ENCODE assay signal across 16 cellular contexts in the genomic region with DNA sequence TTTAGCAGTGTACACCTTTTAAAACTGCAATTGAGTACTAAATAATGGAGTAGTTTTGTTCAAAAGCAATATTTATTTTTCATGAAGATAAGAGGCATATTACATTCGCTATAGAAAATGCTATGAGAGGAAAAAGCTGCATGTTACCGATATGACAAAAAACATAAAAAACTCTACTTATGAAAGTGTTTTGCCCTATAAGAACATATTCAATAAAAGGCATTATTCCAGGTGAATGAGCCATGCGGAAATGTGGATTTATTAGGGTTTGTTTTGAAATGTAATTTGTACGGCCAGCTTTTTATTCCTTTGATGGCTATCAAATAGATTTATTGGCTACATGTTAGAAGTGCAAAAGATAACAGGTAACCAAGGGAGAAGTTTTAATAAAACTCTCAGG.
DNase-seq lines count a peak whose midpoint lies in the region; ATAC-seq and TF ChIP-seq lines count a peak whose summit lies in the region.
"Had no signal": no experiment of that assay in that cellular context is flagged by ENCODE, and none has a peak within 500 bp of the region (broad histone marks: within the 10 kb centered on the region; RNA-seq: fewer than 3 reads in every experiment).

No MANE protein-coding gene starts in this region.

- H3K27ac Mint-ChIP-seq in CD14-positive monocyte = peak overlapping the region in 5 of 7 donors; percentile 13 to 68 (median 63)
- H3K27ac Mint-ChIP-seq in natural killer cell treated with Interleukin-12 subunit alpha and Interleukin-12 subunit beta and Interleukin-15 and Interleukin-18, amount 100 ng/mL, for 72 hours = peak overlapping the region; percentile 86 to 93
- H3K27ac Mint-ChIP-seq: CD4-positive, alpha-beta memory T cell; GM23338 had no signal

- no peak overlapping the region for H2AFZ ChIP-seq in Karpas-422 (ENCODE audit: low read length)
- H2AFZ ChIP-seq: GM23338 had no signal

- H3K9ac ChIP-seq in Karpas-422 (ENCODE audit: low read length) = peak overlapping the region; percentile 60

- peaks cover 0 to 2% of the 10 kb centered on the region in 2 donors for H3K36me3 Mint-ChIP-seq in CD14-positive monocyte
- peaks cover 8% of the 10 kb centered on the region for H3K36me3 Mint-ChIP-seq in natural killer cell treated with Interleukin-12 subunit alpha and Interleukin-12 subunit beta and Interleukin-15 and Interleukin-18, amount 100 ng/mL, for 72 hours
- H3K36me3 Mint-ChIP-seq: CD4-positive, alpha-beta memory T cell had no signal

- H3K27ac ChIP-seq in Karpas-422 (ENCODE audit: low read length) = peak overlapping the region; percentile 92
- peak overlapping the region; percentile 55 for H3K27ac ChIP-seq in caudate nucleus (ENCODE audit: low read depth, low read length)

- no peak for TF ChIP-seq CTCF in CD14-positive monocyte (IDR thresholded peaks at IDR 0.05)

- H3K4me2 ChIP-seq in Karpas-422 (ENCODE audit: low read depth, low read length, poor library complexity, severe bottlenecking) = peak overlapping the region; percentile 69
- H3K4me2 ChIP-seq: GM23338 had no signal

- DNase-seq in CD14-positive monocyte (ENCODE audit: low spot score) = no peak
- no peak for DNase-seq in Karpas-422
- DNase-seq in caudate nucleus (lab: John Stamatoyannopoulos, UW) = no peak
- DNase-seq in natural killer cell treated with Interleukin-12 subunit alpha and Interleukin-12 subunit beta and Interleukin-15 and Interleukin-18, amount 100 ng/mL, for 72 hours (ENCODE audit: low spot score) = no peak
- DNase-seq in kidney tubule cell (ENCODE audit: low spot score) = no peak
- no peak for DNase-seq in activated CD4-positive, CD25-positive, alpha-beta regulatory T cell (lab: John Stamatoyannopoulos, UW)
- DNase-seq in NCI-H2227 treated with DMSO at 0.1 percent for 48 hours (lab: John Stamatoyannopoulos, UW) = no peak
- DNase-seq: ACHN; Calu3; CD4-positive, alpha-beta memory T cell; NCI-H1436 treated with DMSO at 0.1 percent for 48 hours; NCI-H2081; NCI-H510A treated with DMSO at 0.1 percent for 48 hours; Peyer's patch; Right ventricle myocardium superior had no signal

- ATAC-seq in natural killer cell treated with Interleukin-12 subunit alpha and Interleukin-12 subunit beta and Interleukin-15 and Interleukin-18, amount 100 ng/mL, for 72 hours = no peak
- ATAC-seq: GM23338 had no signal

- peak overlapping the region; percentile 26 for H3K4me3 ChIP-seq in Karpas-422 (ENCODE audit: low read length)
- H3K4me3 ChIP-seq: GM23338, Peyer's patch had no signal

- H3K36me3 ChIP-seq in Karpas-422 (ENCODE audit: insufficient read depth, low read length) = peaks cover 28% of the 10 kb centered on the region
- H3K36me3 ChIP-seq: Peyer's patch had no signal

- H3K4me1 ChIP-seq in Karpas-422 (ENCODE audit: low read length) = peaks cover 77% of the 10 kb centered on the region
- H3K4me1 ChIP-seq: Peyer's patch had no signal

- H3K4me3 Mint-ChIP-seq in CD14-positive monocyte = no peak overlapping the region
- H3K4me3 Mint-ChIP-seq in natural killer cell treated with Interleukin-12 subunit alpha and Interleukin-12 subunit beta and Interleukin-15 and Interleukin-18, amount 100 ng/mL, for 72 hours = peak overlapping the region; percentile 77
- H3K4me3 Mint-ChIP-seq: CD4-positive, alpha-beta memory T cell; GM23338 had no signal

- peaks cover 27% of the 10 kb centered on the region for H3K4me1 Mint-ChIP-seq in CD14-positive monocyte
- H3K4me1 Mint-ChIP-seq in natural killer cell treated with Interleukin-12 subunit alpha and Interleukin-12 subunit beta and Interleukin-15 and Interleukin-18, amount 100 ng/mL, for 72 hours (ENCODE audit: low read depth in 2 of 2) = peaks cover 16% of the 10 kb centered on the region in 2 donors
- H3K4me1 Mint-ChIP-seq: GM23338 had no signal

- H3K9me3 Mint-ChIP-seq in CD14-positive monocyte = peaks cover 5 to 19% (median 9%) of the 10 kb centered on the region in 7 donors
- peaks cover 2% of the 10 kb centered on the region for H3K9me3 Mint-ChIP-seq in natural killer cell treated with Interleukin-12 subunit alpha and Interleukin-12 subunit beta and Interleukin-15 and Interleukin-18, amount 100 ng/mL, for 72 hours
- H3K9me3 Mint-ChIP-seq: GM23338 had no signal

- intact Hi-C loops in CD14-positive monocyte (cut with micrococcal nuclease) = no loop called here

- peaks cover 20% of the 10 kb centered on the region; the same call in 1 of the 2 replicates for H3K79me2 ChIP-seq in Karpas-422 (ENCODE audit: low read length)

- no peaks in the 10 kb centered on the region for H4K20me1 ChIP-seq in Karpas-422 (ENCODE audit: insufficient read depth, low read depth, low read length)

- H3K9me3 ChIP-seq in Karpas-422 (ENCODE audit: low read length) = no peaks in the 10 kb centered on the region
- H3K9me3 ChIP-seq: Peyer's patch had no signal

- H3K27me3 ChIP-seq in Karpas-422 (ENCODE audit: low read length) = no peaks in the 10 kb centered on the region
- H3K27me3 ChIP-seq: Peyer's patch had no signal

- H3K27me3 Mint-ChIP-seq in CD14-positive monocyte (ENCODE audit: low read depth in 3 of 3) = no peaks in the 10 kb centered on the region
- no peaks in the 10 kb centered on the region for H3K27me3 Mint-ChIP-seq in natural killer cell treated with Interleukin-12 subunit alpha and Interleukin-12 subunit beta and Interleukin-15 and Interleukin-18, amount 100 ng/mL, for 72 hours
- H3K27me3 Mint-ChIP-seq: CD4-positive, alpha-beta memory T cell had no signal

- no peaks in the 10 kb centered on the region for H3K9me2 ChIP-seq in Karpas-422 (replicated peaks; ENCODE audit: insufficient read depth, low read length)
